34 cellular contexts compared by ENCODE assay signal in genomic region chr11:134768463-134768862, GRCh38.
"Had no signal": no experiment of that assay in that cellular context is flagged by ENCODE, and none has a peak within 500 bp of the region (broad histone marks: within the 10 kb centered on the region; RNA-seq: fewer than 3 reads in every experiment).

No MANE protein-coding gene starts in this region.

- DNase-seq: Karpas-422, Kasumi-1, MG63, MM.1S, MV-4-11, NCI-H1048, NCI-H1092, NCI-H1092 treated with DMSO at 0.1 percent for 48 hours, NCI-H1105, NCI-H1105 treated with DMSO at 0.1 percent for 48 hours, NCI-H1417, NCI-H1417 treated with DMSO at 0.1 percent for 48 hours, NCI-H1436, NCI-H1436 treated with DMSO at 0.1 percent for 48 hours, NCI-H146, NCI-H1694, NCI-H1694 treated with DMSO at 0.1 percent for 48 hours, NCI-H187, NCI-H187 treated with DMSO at 0.1 percent for 48 hours, NCI-H1930, NCI-H2029, NCI-H2029 treated with DMSO at 0.1 percent for 48 hours, NCI-H2081, NCI-H2081 treated with DMSO at 0.1 percent for 48 hours, NCI-H2107, NCI-H2171, NCI-H2171 treated with DMSO at 0.1 percent for 48 hours, NCI-H2227 treated with DMSO at 0.1 percent for 48 hours, NCI-H226, NCI-H345, NCI-H446, NCI-H446 treated with DMSO at 0.1 percent for 48 hours, NCI-H510A had no signal

- H3K9me3 ChIP-seq: MG63 had no signal

- H3K27ac ChIP-seq: KMS-11 had no signal

- H3K36me3 ChIP-seq: MG63 had no signal

- H3K27me3 ChIP-seq: MG63 had no signal

- H3K4me2 ChIP-seq: KMS-11 had no signal

- H3K9ac ChIP-seq: KMS-11 had no signal

- H3K4me3 ChIP-seq: MG63 had no signal
